1 cellular context compared by ENCODE assay signal in the genomic region with DNA sequence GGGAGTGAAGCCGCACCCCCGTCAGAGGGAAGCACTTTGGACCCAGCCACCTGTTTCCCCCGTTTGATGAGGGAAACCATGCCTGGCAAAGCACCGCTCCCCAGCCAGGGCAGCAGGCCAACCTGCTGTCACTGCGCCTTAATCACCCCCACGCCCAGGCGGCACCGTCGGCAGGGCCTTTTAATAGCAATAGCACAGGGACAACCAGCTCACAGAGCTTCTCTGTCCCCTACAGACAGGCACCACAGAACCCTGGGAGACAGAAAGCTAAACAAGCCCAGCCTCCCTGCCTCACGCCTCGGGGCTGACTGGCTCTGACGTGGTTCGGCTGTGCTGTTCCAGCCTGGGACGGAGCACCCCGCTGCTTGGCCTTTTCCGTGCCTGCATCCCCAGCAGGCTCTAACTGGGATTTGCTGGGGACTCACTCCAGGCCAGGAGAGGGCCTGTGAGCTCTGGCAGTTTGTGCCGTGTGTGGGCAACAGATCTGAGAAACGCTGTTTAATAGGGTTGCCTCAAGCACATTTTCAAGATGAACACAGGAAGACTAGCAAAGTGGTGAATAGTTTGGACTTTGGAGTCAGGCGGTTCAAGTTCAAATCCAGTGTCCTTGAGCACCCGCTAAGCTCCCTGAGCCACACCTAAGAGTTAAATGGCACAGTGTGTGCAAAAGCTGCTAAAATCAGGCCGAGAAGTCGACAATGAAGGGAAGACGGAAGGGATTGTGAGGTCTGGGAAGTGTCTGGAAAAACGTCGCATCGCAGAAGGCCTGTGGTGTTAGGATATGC.
TF ChIP-seq lines count a peak whose summit lies in the region.

No MANE protein-coding gene starts in this region.

TF ChIP-seq in HepG2, 621 proteins besides CTCF, POLR2A, EP300 and RAD21 (continued from another document):
- TF ChIP-seq, protein P1, sequence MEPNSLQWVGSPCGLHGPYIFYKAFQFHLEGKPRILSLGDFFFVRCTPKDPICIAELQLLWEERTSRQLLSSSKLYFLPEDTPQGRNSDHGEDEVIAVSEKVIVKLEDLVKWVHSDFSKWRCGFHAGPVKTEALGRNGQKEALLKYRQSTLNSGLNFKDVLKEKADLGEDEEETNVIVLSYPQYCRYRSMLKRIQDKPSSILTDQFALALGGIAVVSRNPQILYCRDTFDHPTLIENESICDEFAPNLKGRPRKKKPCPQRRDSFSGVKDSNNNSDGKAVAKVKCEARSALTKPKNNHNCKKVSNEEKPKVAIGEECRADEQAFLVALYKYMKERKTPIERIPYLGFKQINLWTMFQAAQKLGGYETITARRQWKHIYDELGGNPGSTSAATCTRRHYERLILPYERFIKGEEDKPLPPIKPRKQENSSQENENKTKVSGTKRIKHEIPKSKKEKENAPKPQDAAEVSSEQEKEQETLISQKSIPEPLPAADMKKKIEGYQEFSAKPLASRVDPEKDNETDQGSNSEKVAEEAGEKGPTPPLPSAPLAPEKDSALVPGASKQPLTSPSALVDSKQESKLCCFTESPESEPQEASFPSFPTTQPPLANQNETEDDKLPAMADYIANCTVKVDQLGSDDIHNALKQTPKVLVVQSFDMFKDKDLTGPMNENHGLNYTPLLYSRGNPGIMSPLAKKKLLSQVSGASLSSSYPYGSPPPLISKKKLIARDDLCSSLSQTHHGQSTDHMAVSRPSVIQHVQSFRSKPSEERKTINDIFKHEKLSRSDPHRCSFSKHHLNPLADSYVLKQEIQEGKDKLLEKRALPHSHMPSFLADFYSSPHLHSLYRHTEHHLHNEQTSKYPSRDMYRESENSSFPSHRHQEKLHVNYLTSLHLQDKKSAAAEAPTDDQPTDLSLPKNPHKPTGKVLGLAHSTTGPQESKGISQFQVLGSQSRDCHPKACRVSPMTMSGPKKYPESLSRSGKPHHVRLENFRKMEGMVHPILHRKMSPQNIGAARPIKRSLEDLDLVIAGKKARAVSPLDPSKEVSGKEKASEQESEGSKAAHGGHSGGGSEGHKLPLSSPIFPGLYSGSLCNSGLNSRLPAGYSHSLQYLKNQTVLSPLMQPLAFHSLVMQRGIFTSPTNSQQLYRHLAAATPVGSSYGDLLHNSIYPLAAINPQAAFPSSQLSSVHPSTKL (CRISPR knock-in tag; IDR thresholded peaks at IDR 0.05) = no peak
